Comparison of ENCODE assay signal across 8 cellular contexts in genomic region chr7:43647314-43647691, GRCh38.
DNase-seq lines count a peak whose midpoint lies in the region; ATAC-seq and TF ChIP-seq lines count a peak whose summit lies in the region.

No MANE protein-coding gene starts in this region.

- H3K9me3 ChIP-seq in AG04450 (ENCODE audit: control insufficient read depth, insufficient read depth, low read length), result no peaks in the 10 kb centered on the region
- H3K9me3 ChIP-seq in mucosa of rectum (ENCODE audit: control insufficient read depth in 2 of 2, low read length in 2 of 2), result no peaks in the 10 kb centered on the region

- H3K4me3 ChIP-seq in AG04450 (ENCODE audit: low read depth, low read length) (peak overlapping the region; percentile 42), mucosa of rectum (ENCODE audit: low read length in 2 of 2) (peak overlapping the region in 1 of 2 donors; percentile 29)

- no peak for TF ChIP-seq CTCF in AG04450 (IDR thresholded peaks at IDR 0.05; ENCODE audit: low read depth, low read length)

- ATAC-seq in HG03135 (IDR thresholded peaks at IDR 0.05; ENCODE audit: unreplicated experiment), result no peak
- no peak for ATAC-seq in HG02610 (IDR thresholded peaks at IDR 0.05; ENCODE audit: unreplicated experiment)

- POLR2A ChIA-PET in AG04450 (lab: Yijun Ruan, JAX), result interaction anchor here (0.9 to 2.0 kb wide), 7 partner anchors 8 to 64 kb away, joined by 3 to 21 read pairs (median 5); partner anchors contain the start of gene STK17A

- no peak for DNase-seq in AG04450 (ENCODE audit: low read depth, low spot score)
- peak; percentile 52 for DNase-seq in LHCN-M2 (ENCODE audit: low read depth)
- peak; percentile 57 for DNase-seq in cerebellar cortex (ENCODE audit: low spot score)
- DNase-seq in KBM-7, result no peak
- DNase-seq in HUDEP-2 (lab: John Stamatoyannopoulos, UW; ENCODE audit: unreplicated experiment in 76 of 76), result no peak

- peaks cover 35 to 39% of the 10 kb centered on the region in 2 donors for H3K4me1 ChIP-seq in mucosa of rectum (ENCODE audit: control insufficient read depth in 2 of 2, insufficient read depth in 2 of 2, low read length in 2 of 2)

- H3K27me3 ChIP-seq in AG04450 (ENCODE audit: control insufficient read depth, insufficient read depth, low read length) (no peaks in the 10 kb centered on the region), mucosa of rectum (ENCODE audit: control insufficient read depth in 2 of 2, insufficient read depth in 2 of 2, low read length in 2 of 2) (no peaks in the 10 kb centered on the region)

- H3K27ac ChIP-seq in AG04450 (ENCODE audit: low read depth, low read length) (peak overlapping the region; percentile 100), mucosa of rectum (ENCODE audit: low read depth in 2 of 2, low read length in 2 of 2) (peak overlapping the region; percentile 75 to 90)

- in situ Hi-C loops in KBM-7 (cut with MboI; ENCODE audit: low pct_unique_long_range_greater_than_20kb, low sequenced_read_pairs), result no loop called here

- CTCF ChIA-PET in AG04450 (lab: Charles Lee), result interaction anchor here (2.3 to 3.6 kb wide), 3 partner anchors 53 to 65 kb away, joined by 8 to 26 read pairs (median 12); partner anchors contain the start of gene STK17A

- peak overlapping the region in 1 of 2 donors; percentile 34 for H3K9ac ChIP-seq in mucosa of rectum (ENCODE audit: low read depth in 1 of 2, low read length in 2 of 2)

- peaks cover 0 to 6% of the 10 kb centered on the region in 2 donors for H3K36me3 ChIP-seq in mucosa of rectum (ENCODE audit: control insufficient read depth in 2 of 2, insufficient read depth in 2 of 2, low read length in 2 of 2)

Comparison
In these comparisons a context has a peak if more than half of its experiments do, and no peak if none do; other contexts are left out.
1. DNase-seq: peak in LHCN-M2 (single experiment) and cerebellar cortex (single experiment); none in AG04450 (single experiment), KBM-7 (single experiment) and HUDEP-2 (0 of 76).